Comparison of ENCODE assay signal across 9 cellular contexts in the genomic region with DNA sequence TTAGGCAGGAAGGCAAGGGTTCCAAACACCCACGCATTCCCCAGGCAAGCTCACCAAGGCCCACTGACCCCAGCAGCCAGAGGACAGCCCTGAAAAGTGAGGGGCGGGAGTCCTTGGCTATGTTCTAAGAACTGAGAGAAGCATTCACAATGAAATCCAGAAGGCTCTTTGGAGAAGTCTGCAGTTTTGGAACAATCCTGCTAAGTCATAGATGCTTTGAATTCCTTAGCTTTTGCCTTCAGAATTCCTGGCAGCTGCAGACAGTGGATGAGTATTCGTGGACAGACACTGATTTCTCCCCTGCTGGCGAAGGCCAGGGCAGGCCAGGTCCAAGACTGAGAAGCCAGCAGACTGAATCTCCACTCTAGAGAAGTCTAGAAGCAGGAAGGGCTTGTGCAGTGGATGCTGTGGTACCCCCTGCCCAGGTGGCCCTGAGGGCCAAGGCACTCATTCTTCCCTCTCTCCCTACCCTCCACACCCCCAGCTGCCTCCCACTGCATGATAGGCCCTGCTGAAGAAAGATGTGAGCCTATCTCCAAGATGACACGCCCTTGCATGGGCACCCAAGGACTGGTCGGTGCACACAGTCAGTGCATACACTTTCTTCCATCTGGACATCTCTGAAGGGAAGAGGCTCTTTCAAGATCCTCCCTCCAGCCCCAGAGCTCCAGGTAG.
DNase-seq lines count a peak whose midpoint lies in the region; ATAC-seq and TF ChIP-seq lines count a peak whose summit lies in the region.
"Had no signal": no experiment of that assay in that cellular context is flagged by ENCODE, and none has a peak within 500 bp of the region (broad histone marks: within the 10 kb centered on the region; RNA-seq: fewer than 3 reads in every experiment).

No MANE protein-coding gene starts in this region.

- no peaks in the 10 kb centered on the region for H4K20me1 ChIP-seq in neural progenitor cell (ENCODE audit: low read depth)

- H3K4me1 ChIP-seq in neural progenitor cell = no peaks in the 10 kb centered on the region

- no peaks in the 10 kb centered on the region for H3K36me3 Mint-ChIP-seq in neural progenitor cell

- DNase-seq in AG10803 (ENCODE audit: low read depth) = peak; percentile 96
- peak; percentile 11 for DNase-seq in T1000 (lab: John Stamatoyannopoulos, UW)
- DNase-seq in foreskin fibroblast = peak; percentile 87 to 93
- DNase-seq in neural progenitor cell (ENCODE audit: low spot score) = peak; percentile 26

- H2AFZ ChIP-seq in neural progenitor cell (replicated peaks) = no peak overlapping the region

- H3K4me1 Mint-ChIP-seq in neural progenitor cell = peaks cover 4% of the 10 kb centered on the region

- no peak overlapping the region for H3K4me2 ChIP-seq in neural progenitor cell

- no peaks in the 10 kb centered on the region for H3K27me3 ChIP-seq in neural progenitor cell

- H3K79me2 ChIP-seq in neural progenitor cell (ENCODE audit: low read depth) = no peaks in the 10 kb centered on the region

- no peaks in the 10 kb centered on the region for H3K9me3 ChIP-seq in neural progenitor cell (ENCODE audit: low read depth)

- H3K4me3 ChIP-seq in AG10803 (ENCODE audit: low read length) (peak overlapping the region; percentile 3; the same call in 1 of the 2 replicates), foreskin fibroblast (ENCODE audit: low read depth in 1 of 2, low read length in 2 of 2) (no peak overlapping the region), neural progenitor cell (no peak overlapping the region)

- H3F3A ChIP-seq in neural progenitor cell (ENCODE audit: low read depth) = no peaks in the 10 kb centered on the region

- no peak overlapping the region for H3K9ac ChIP-seq in neural progenitor cell

- H3K27ac Mint-ChIP-seq in neural progenitor cell = no peak overlapping the region
- H3K27ac Mint-ChIP-seq: T-helper 2 cell treated with Interferon-gamma antibody and Interleukin-4, amounts not matched to agents 5 μg/mL and 100 μg/mL, for 36 hours had no signal

- ATAC-seq in GM19463 (IDR thresholded peaks at IDR 0.05; ENCODE audit: unreplicated experiment) (no peak), GM21737 (IDR thresholded peaks at IDR 0.05; ENCODE audit: unreplicated experiment) (no peak), GM18517 (IDR thresholded peaks at IDR 0.05; ENCODE audit: unreplicated experiment) (no peak)
- ATAC-seq in activated CD4-positive, CD25-positive, alpha-beta regulatory T cell treated with anti-CD3 and anti-CD28 coated beads, Interleukin-2, amount 50 U/mL, for 24 hours = no peak

- no peak overlapping the region for H3K27ac ChIP-seq in neural progenitor cell

- no peaks in the 10 kb centered on the region for H3K9me3 Mint-ChIP-seq in neural progenitor cell
- H3K9me3 Mint-ChIP-seq: T-helper 2 cell treated with Interferon-gamma antibody and Interleukin-4, amounts not matched to agents 5 μg/mL and 100 μg/mL, for 36 hours had no signal

- H3K4me3 Mint-ChIP-seq in neural progenitor cell = no peak overlapping the region
- H3K4me3 Mint-ChIP-seq: T-helper 2 cell treated with Interferon-gamma antibody and Interleukin-4, amounts not matched to agents 5 μg/mL and 100 μg/mL, for 36 hours had no signal

- TF ChIP-seq CTCF in AG10803 (conservative IDR thresholded peaks at IDR 0.05; ENCODE audit: low read length) (peak; percentile 76), foreskin fibroblast (IDR thresholded peaks at IDR 0.05; ENCODE audit: low read depth, low read length) (peak; percentile 54), neural progenitor cell (IDR thresholded peaks at IDR 0.05) (no peak)

- no peaks in the 10 kb centered on the region for H3K36me3 ChIP-seq in neural progenitor cell

- H3K27me3 Mint-ChIP-seq in neural progenitor cell (ENCODE audit: insufficient read depth, low read depth) = peaks cover 9% of the 10 kb centered on the region

Comparison
In these comparisons a context has a peak if more than half of its experiments do, and no peak if none do; other contexts are left out.
1. DNase-seq: peak in every context shown above with its lines; median percentile 96 in AG10803; 90 in foreskin fibroblast; 26 in neural progenitor cell; 11 in T1000.